ENCODE assay signal across 11 cellular contexts in the genomic region with DNA sequence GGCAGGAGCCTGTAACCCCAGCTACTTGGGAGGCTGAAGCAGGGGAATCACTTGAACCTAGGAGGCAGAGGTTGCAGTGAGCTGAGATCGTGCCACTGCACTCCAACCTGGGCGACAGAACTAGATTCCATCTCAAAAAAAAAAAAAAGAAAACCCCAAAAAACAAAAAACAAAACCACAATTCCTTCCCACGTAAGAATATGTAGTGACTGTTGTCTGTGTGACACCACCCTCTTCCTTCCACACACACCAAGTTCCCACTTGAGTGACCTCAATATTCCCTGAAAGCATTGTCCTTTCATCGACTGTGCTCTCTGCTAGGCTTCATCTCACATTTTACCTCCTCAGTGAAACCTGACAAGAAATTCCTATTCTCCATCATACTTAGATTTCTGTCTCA. TPM values are rescaled to one million over a fixed set of nuclear protein-coding genes. Genes with fewer than 3 reads are reported as not detected.
DNase-seq lines count a peak whose midpoint lies in the region; ATAC-seq, FAIRE-seq and TF ChIP-seq lines count a peak whose summit lies in the region.
"Had no signal": no experiment of that assay in that cellular context is flagged by ENCODE, and none has a peak within 500 bp of the region (broad histone marks: within the 10 kb centered on the region; RNA-seq: fewer than 3 reads in every experiment).

No MANE protein-coding gene starts in this region.

- H3K14ac ChIP-seq in H1 (ENCODE audit: insufficient read length): no peak overlapping the region

- H2BK5ac ChIP-seq in H1 (ENCODE audit: low read depth, low read length): no peak overlapping the region

- H2AK5ac ChIP-seq in H1 (ENCODE audit: low read depth, low read length): no peak overlapping the region

- WGBS in H1 (ENCODE audit: extremely low coverage in 1 of 2, insufficient coverage in 1 of 2, insufficient read length in 1 of 2, insufficient replicate concordance in 2 of 2, low coverage in 1 of 2, low lambda C conversion rate in 2 of 2, missing lambda C conversion rate in 1 of 2), 2 experiments: 89% methylated on average over 4 of the region's 4 CpGs; no CpG with 5 or more reads in 1 of the 2 experiments

- no peak overlapping the region for H4K8ac ChIP-seq in H1 (ENCODE audit: extremely low read depth, insufficient read depth, low read length)

- H3K4me3 Mint-ChIP-seq in activated CD4-positive, alpha-beta memory T cell treated with anti-CD3 and anti-CD28 coated beads, Interleukin-2, amount 10 ng/mL, durations not matched to agents 7 days and 5 days: no peak overlapping the region
- H3K4me3 Mint-ChIP-seq in activated CD4-positive, alpha-beta memory T cell treated with anti-CD3 and anti-CD28 coated beads for 36 hours: no peak overlapping the region
- no peak overlapping the region for H3K4me3 Mint-ChIP-seq in WTC11

- TF ChIP-seq CTCF in HCT116 (IDR thresholded peaks at IDR 0.05 in 2 of 3, conservative IDR thresholded peaks at IDR 0.05 in 1 of 3; ENCODE audit: borderline replicate concordance in 1 of 3, insufficient read depth in 1 of 3, low read depth in 2 of 3, low read length in 2 of 3): no peak
- TF ChIP-seq CTCF in WTC11 (IDR thresholded peaks at IDR 0.05): no peak
- TF ChIP-seq CTCF in H1 (IDR thresholded peaks at IDR 0.05; ENCODE audit: control extremely low read depth in 1 of 3, insufficient read depth in 1 of 3, low read depth in 1 of 3, low read length in 3 of 3): no peak

- H2BK120ac ChIP-seq in H1 (replicated peaks; ENCODE audit: low read depth, low read length): no peak overlapping the region

- peak overlapping the region; percentile 14 for H2AFZ ChIP-seq in HCT116 (ENCODE audit: low read depth, low read length, poor library complexity, severe bottlenecking)
- H2AFZ ChIP-seq in H1 (ENCODE audit: low read length): 0 out of 2 replicates have a peak overlapping the region, but pooled peaks have one; percentile 47

- no peaks in the 10 kb centered on the region for H3K27me3 ChIP-seq in HCT116 (ENCODE audit: insufficient read depth, low read length)
- H3K27me3 ChIP-seq in H1 (replicated peaks in 1 of 4; ENCODE audit: control insufficient read depth in 3 of 4, extremely low read depth in 1 of 4, insufficient read depth in 3 of 4, low read length in 3 of 4): no peaks in the 10 kb centered on the region
- H3K27me3 ChIP-seq: BLaER1 treated with 17β-estradiol and CSF1 and Interleukin-3, amounts not matched to agents 10 nM and 100 nM had no signal

- TF ChIP-seq POLR2A in HCT116 (IDR thresholded peaks at IDR 0.05; ENCODE audit: borderline replicate concordance, extremely low read depth, insufficient read depth, insufficient read length) (no peak), H1 (IDR thresholded peaks at IDR 0.05; ENCODE audit: control extremely low read depth in 1 of 2, low read depth in 2 of 2, low read length in 2 of 2) (no peak)

- TF ChIP-seq RAD21 in HCT116 (IDR thresholded peaks at IDR 0.05; ENCODE audit: low read depth): no peak
- TF ChIP-seq RAD21 in H1 (IDR thresholded peaks at IDR 0.05 in 1 of 2, conservative IDR thresholded peaks at IDR 0.05 in 1 of 2; ENCODE audit: low read depth in 2 of 2, low read length in 2 of 2): no peak

- no peaks in the 10 kb centered on the region for H4K20me1 ChIP-seq in HCT116 (ENCODE audit: insufficient read depth)
- H4K20me1 ChIP-seq in H1 (replicated peaks in 1 of 2; ENCODE audit: control insufficient read depth in 1 of 2, insufficient read depth in 2 of 2, low read length in 2 of 2): no peaks in the 10 kb centered on the region
- H4K20me1 ChIP-seq: BLaER1 treated with 17β-estradiol and CSF1 and Interleukin-3, amounts not matched to agents 10 nM and 100 nM had no signal

- H3K9ac ChIP-seq in HCT116 (ENCODE audit: low read length) (no peak overlapping the region), H1 (replicated peaks in 1 of 4; ENCODE audit: extremely low read depth in 1 of 4, low read depth in 3 of 4, low read length in 3 of 4) (no peak overlapping the region)
- H3K9ac ChIP-seq: BLaER1 treated with 17β-estradiol and CSF1 and Interleukin-3, amounts not matched to agents 10 nM and 100 nM had no signal

- H3K36me3 Mint-ChIP-seq in activated CD4-positive, alpha-beta memory T cell treated with anti-CD3 and anti-CD28 coated beads, Interleukin-2, amount 10 ng/mL, durations not matched to agents 7 days and 5 days (ENCODE audit: low read depth): no peaks in the 10 kb centered on the region
- no peaks in the 10 kb centered on the region for H3K36me3 Mint-ChIP-seq in activated CD4-positive, alpha-beta memory T cell treated with anti-CD3 and anti-CD28 coated beads for 36 hours
- no peaks in the 10 kb centered on the region for H3K36me3 Mint-ChIP-seq in WTC11
- H3K36me3 Mint-ChIP-seq: CD4-positive, CD25-positive, alpha-beta regulatory T cell had no signal

- H3K4me3 ChIP-seq in HCT116 (replicated peaks in 1 of 2; ENCODE audit: low read depth in 1 of 2, low read length in 2 of 2): no peak overlapping the region
- no peak overlapping the region for H3K4me3 ChIP-seq in H1 (ENCODE audit: extremely low read depth in 1 of 4, insufficient read depth in 2 of 4, low read depth in 3 of 4, low read length in 4 of 4)
- H3K4me3 ChIP-seq: BLaER1 treated with 17β-estradiol and CSF1 and Interleukin-3, amounts not matched to agents 10 nM and 100 nM had no signal

- no peak overlapping the region for H2BK20ac ChIP-seq in H1 (ENCODE audit: low read length)

- H3K79me1 ChIP-seq in H1 (ENCODE audit: low read depth, low read length): no peaks in the 10 kb centered on the region

- no peak for TF ChIP-seq EP300 in H1 (IDR thresholded peaks at IDR 0.05; ENCODE audit: borderline replicate concordance in 1 of 2, low read depth in 2 of 2, low read length in 2 of 2)

- no peaks in the 10 kb centered on the region for H3K9me3 Mint-ChIP-seq in activated CD4-positive, alpha-beta memory T cell treated with anti-CD3 and anti-CD28 coated beads, Interleukin-2, amount 10 ng/mL, durations not matched to agents 7 days and 5 days
- H3K9me3 Mint-ChIP-seq in activated CD4-positive, alpha-beta memory T cell treated with anti-CD3 and anti-CD28 coated beads for 36 hours: no peaks in the 10 kb centered on the region
- no peaks in the 10 kb centered on the region for H3K9me3 Mint-ChIP-seq in WTC11

- no peak for ATAC-seq in HCT116
- ATAC-seq in WTC11: no peak
- ATAC-seq in left lobe of liver: no peak
- no peak for ATAC-seq in GM21717 (IDR thresholded peaks at IDR 0.05; ENCODE audit: unreplicated experiment)

- H3K36me3 ChIP-seq in HCT116 (ENCODE audit: control insufficient read depth in 1 of 2, insufficient read depth in 2 of 2, low read length in 2 of 2) (no peaks in the 10 kb centered on the region), H1 (ENCODE audit: control insufficient read depth in 2 of 4, insufficient read depth in 4 of 4, low read length in 3 of 4) (no peaks in the 10 kb centered on the region)
- H3K36me3 ChIP-seq: BLaER1 treated with 17β-estradiol and CSF1 and Interleukin-3, amounts not matched to agents 10 nM and 100 nM had no signal

- CTCF ChIA-PET in activated CD4-positive, alpha-beta memory T cell treated with anti-CD3 and anti-CD28 coated beads, Interleukin-2, amount 10 ng/mL, durations not matched to agents 7 days and 5 days (lab: Charles Lee): interaction anchor here (0.9 to 3.4 kb wide), 7 partner anchors 8 to 120 kb away, joined by 3 to 36 read pairs (median 4); partner anchors contain the start of genes PLEKHH2 and THADA
- CTCF ChIA-PET in activated CD4-positive, alpha-beta memory T cell treated with anti-CD3 and anti-CD28 coated beads for 36 hours (lab: Charles Lee): interaction anchor here (0.7 to 2.7 kb wide), 7 partner anchors 8 to 632 kb away, joined by 3 to 26 read pairs (median 4); partner anchors contain the start of genes PLEKHH2 and THADA
- CTCF ChIA-PET in HCT116 (lab: Charles Lee) (interaction anchor here (0.6 to 1.7 kb wide), 10 partner anchors 8 to 659 kb away, joined by 3 to 27 read pairs (median 3); partner anchors contain the start of genes PLEKHH2 and THADA), WTC11 (lab: Charles Lee) (interaction anchor here (0.7 to 3.0 kb wide), 17 partner anchors 8 to 774 kb away, joined by 3 to 32 read pairs (median 4); partner anchors contain the start of genes PLEKHH2 and THADA), H1 (lab: Charles Lee; ENCODE audit: partially characterized antibody) (interaction anchor here (0.6 to 1.9 kb wide), 11 partner anchors 8 to 755 kb away, joined by 3 to 6 read pairs (median 3); no protein-coding TSS in a partner anchor)

- H3K9me3 ChIP-seq in HCT116 (ENCODE audit: control insufficient read depth in 1 of 2, insufficient read depth in 1 of 2, low read depth in 1 of 2, low read length in 2 of 2) (no peaks in the 10 kb centered on the region), H1 (ENCODE audit: insufficient read depth in 2 of 2, low read depth in 1 of 2, low read length in 1 of 2) (no peaks in the 10 kb centered on the region)
- H3K9me3 ChIP-seq: BLaER1 treated with 17β-estradiol and CSF1 and Interleukin-3, amounts not matched to agents 10 nM and 100 nM had no signal

- intact Hi-C loops in activated CD4-positive, alpha-beta memory T cell treated with anti-CD3 and anti-CD28 coated beads for 36 hours (cut with micrococcal nuclease): loop anchor here (5.0 kb wide), 1 partner anchor 747 kb away; no protein-coding TSS in a partner anchor
- intact Hi-C loops in HCT116 (cut with micrococcal nuclease): loop anchor here (5.0 kb wide), 1 partner anchor 657 kb away; no protein-coding TSS in a partner anchor

- H3K4me1 ChIP-seq in HCT116 (ENCODE audit: control insufficient read depth in 1 of 2, insufficient read depth in 2 of 2, low read length in 2 of 2) (peaks cover 0 to 4% of the 10 kb centered on the region in 2 experiments; a peak in 1 of 4 replicates), H1 (replicated peaks in 1 of 4; ENCODE audit: control insufficient read depth in 3 of 4, insufficient read depth in 4 of 4, low read length in 3 of 4) (peaks cover 0 to 4% (median under 1%) of the 10 kb centered on the region in 4 experiments; a peak in 2 of 7 replicates)
- H3K4me1 ChIP-seq: BLaER1 treated with 17β-estradiol and CSF1 and Interleukin-3, amounts not matched to agents 10 nM and 100 nM had no signal

- no peak overlapping the region for H3K56ac ChIP-seq in H1 (replicated peaks; ENCODE audit: insufficient read length, low read depth, low read length)

- RAD21 ChIA-PET in HCT116 (lab: Charles Lee; ENCODE audit: low non-redundant PET in 1 of 2, low total read pairs in 2 of 2, uncharacterized antibody in 2 of 2, unreplicated experiment in 2 of 2): no interaction called here

- no peak for DNase-seq in activated CD4-positive, alpha-beta memory T cell treated with anti-CD3 and anti-CD28 coated beads, Interleukin-2, amount 10 ng/mL, durations not matched to agents 7 days and 5 days
- no peak for DNase-seq in activated CD4-positive, alpha-beta memory T cell treated with anti-CD3 and anti-CD28 coated beads for 36 hours
- DNase-seq in HCT116 (ENCODE audit: low read depth, low spot score) (no peak), WTC11 (ENCODE audit: low spot score) (no peak), H1 (ENCODE audit: low read depth in 1 of 2, low spot score in 2 of 2) (no peak), left lobe of liver (ENCODE audit: low spot score) (no peak), T-helper 9 cell (no peak)
- DNase-seq: GF-D8 had no signal

- no peak overlapping the region for H4K5ac ChIP-seq in H1 (ENCODE audit: insufficient read length, low read depth, low read length)

- peaks cover 13% of the 10 kb centered on the region for H3K4me1 Mint-ChIP-seq in activated CD4-positive, alpha-beta memory T cell treated with anti-CD3 and anti-CD28 coated beads, Interleukin-2, amount 10 ng/mL, durations not matched to agents 7 days and 5 days
- H3K4me1 Mint-ChIP-seq in activated CD4-positive, alpha-beta memory T cell treated with anti-CD3 and anti-CD28 coated beads for 36 hours (ENCODE audit: low read depth): peaks cover 8% of the 10 kb centered on the region
- H3K4me1 Mint-ChIP-seq in WTC11: peaks cover 12% of the 10 kb centered on the region

- H2BK12ac ChIP-seq in H1 (ENCODE audit: low read depth, low read length): no peak overlapping the region

- peak overlapping the region; percentile 40 for H3K27ac Mint-ChIP-seq in activated CD4-positive, alpha-beta memory T cell treated with anti-CD3 and anti-CD28 coated beads, Interleukin-2, amount 10 ng/mL, durations not matched to agents 7 days and 5 days
- no peak overlapping the region for H3K27ac Mint-ChIP-seq in activated CD4-positive, alpha-beta memory T cell treated with anti-CD3 and anti-CD28 coated beads for 36 hours
- H3K27ac Mint-ChIP-seq in WTC11: 0 out of 2 replicates have a peak overlapping the region, but pooled peaks have one; percentile 33
- H3K27ac Mint-ChIP-seq: CD4-positive, CD25-positive, alpha-beta regulatory T cell had no signal

- no peaks in the 10 kb centered on the region for H3K9me2 ChIP-seq in HCT116 (ENCODE audit: insufficient read depth)

- H2BK15ac ChIP-seq in H1 (ENCODE audit: low read length): no peak overlapping the region

- H3K18ac ChIP-seq in H1 (ENCODE audit: extremely low read depth, low read length): no peak overlapping the region

- POLR2A ChIA-PET in activated CD4-positive, alpha-beta memory T cell treated with anti-CD3 and anti-CD28 coated beads, Interleukin-2, amount 10 ng/mL, durations not matched to agents 7 days and 5 days (lab: Charles Lee): interaction anchor here (2.3 kb wide), 1 partner anchor 8 kb away, joined by 20 read pairs; the partner anchor contains the start of gene THADA
- POLR2A ChIA-PET in activated CD4-positive, alpha-beta memory T cell treated with anti-CD3 and anti-CD28 coated beads for 36 hours (lab: Charles Lee): interaction anchor here (1.0 kb wide), 1 partner anchor 9 kb away, joined by 5 read pairs; the partner anchor contains the start of gene THADA
- POLR2A ChIA-PET in HCT116 (lab: Charles Lee): interaction anchor here (2.3 kb wide), 1 partner anchor 8 kb away, joined by 27 read pairs; the partner anchor contains the start of gene THADA
- POLR2A ChIA-PET in WTC11 (lab: Charles Lee): interaction anchor here (1.2 kb wide), 1 partner anchor 293 kb away, joined by 3 read pairs; no protein-coding TSS in a partner anchor
- POLR2A ChIA-PET in H1 (lab: Charles Lee; ENCODE audit: partially characterized antibody): interaction anchor here (0.8 to 2.2 kb wide), 2 partner anchors 8 to 273 kb away, joined by 3 to 14 read pairs; partner anchors contain the start of gene THADA

- no peak overlapping the region for H4K91ac ChIP-seq in H1 (replicated peaks; ENCODE audit: insufficient read length, low read length)

- no peaks in the 10 kb centered on the region for H3K23me2 ChIP-seq in H1 (ENCODE audit: low read depth, low read length)

- BruUV-seq in HCT116 (replicated peaks; lab: Mats Ljungman, UMichigan): no TSS peak

- H3K4me2 ChIP-seq in HCT116 (ENCODE audit: low read length) (no peak overlapping the region), H1 (ENCODE audit: insufficient read depth in 1 of 2, low read depth in 2 of 2, low read length in 2 of 2) (no peak overlapping the region)
- H3K4me2 ChIP-seq: BLaER1 treated with 17β-estradiol and CSF1 and Interleukin-3, amounts not matched to agents 10 nM and 100 nM had no signal

- no peak for FAIRE-seq in H1 (lab: Jason Lieb, UNC)

- H3K79me2 ChIP-seq in HCT116 (ENCODE audit: insufficient read depth, low read length) (no peaks in the 10 kb centered on the region), H1 (ENCODE audit: control insufficient read depth in 1 of 2, insufficient read depth in 2 of 2, low read length in 2 of 2) (no peaks in the 10 kb centered on the region)

- no peak overlapping the region for H3K4ac ChIP-seq in H1 (replicated peaks; ENCODE audit: insufficient read length, low read depth, low read length)

- no peak overlapping the region for H3K27ac ChIP-seq in HCT116 (ENCODE audit: low read depth, low read length)
- no peak overlapping the region for H3K27ac ChIP-seq in H1 (ENCODE audit: low read depth, low read length)
- H3K27ac ChIP-seq: BLaER1 treated with 17β-estradiol and CSF1 and Interleukin-3, amounts not matched to agents 10 nM and 100 nM had no signal

- no peak overlapping the region for H3K23ac ChIP-seq in H1 (ENCODE audit: insufficient read length)

- peaks cover 2% of the 10 kb centered on the region for H3K27me3 Mint-ChIP-seq in activated CD4-positive, alpha-beta memory T cell treated with anti-CD3 and anti-CD28 coated beads, Interleukin-2, amount 10 ng/mL, durations not matched to agents 7 days and 5 days
- no peaks in the 10 kb centered on the region for H3K27me3 Mint-ChIP-seq in activated CD4-positive, alpha-beta memory T cell treated with anti-CD3 and anti-CD28 coated beads for 36 hours
- no peaks in the 10 kb centered on the region for H3K27me3 Mint-ChIP-seq in WTC11 (ENCODE audit: low read depth)

RNA-seq across cellular contexts. Expression of gene THADA, which starts 8.8 kb away (rescaled TPM):
- total RNA-seq in activated CD4-positive, alpha-beta memory T cell treated with anti-CD3 and anti-CD28 coated beads, Interleukin-2, amount 10 ng/mL, durations not matched to agents 7 days and 5 days: 10 to 100 TPM; 21.6 to 25.8 TPM
- 10 to 100 TPM; 39.0 to 46.6 TPM for total RNA-seq in activated CD4-positive, alpha-beta memory T cell treated with anti-CD3 and anti-CD28 coated beads for 36 hours
- total RNA-seq in HCT116 (2021; ENCODE audit: unreplicated experiment) (30.7 TPM), WTC11 (2021) (20.6 to 27.5 TPM (median 21.7 TPM) in 3 replicates), left lobe of liver (20.0 TPM)
- 11.7 and 12.2 TPM in 2 replicates for polyA plus RNA-seq in HCT116 (2012)
- total RNA-seq in H1 (2021; fragmentation: NEBNext Ultra II Directional; extraction: Animal tissue kit (Norgen Biotek cat#: 25700)): 26.8 and 31.4 TPM in 2 replicates
- 20.9 and 22.4 TPM in 2 replicates for polyA plus RNA-seq in H1 (2011; rRNA removed)
- polyA plus RNA-seq in H1 (2011; cell fraction: cytosol; rRNA removed): 12.8 TPM
- polyA plus RNA-seq in H1 (2011; cell fraction: nucleus; rRNA removed): 36.2 TPM
- 14.3 to 21.5 TPM (median 18.4 TPM) in 4 replicates for polyA plus RNA-seq in H1 (2012, experiment 1 of 2)
- 2.1 TPM for polyA plus RNA-seq in H1 (2012, experiment 2 of 2)
- 11.2 TPM for polyA plus RNA-seq in H1 (2013, experiment 1 of 2)
- 11.3 TPM for polyA plus RNA-seq in H1 (2013, experiment 2 of 2)
- 74.5 and 110 TPM in 2 replicates for polyA minus RNA-seq in H1 (2011; rRNA and poly(A)+ RNA removed)
- 23.4 TPM for polyA minus RNA-seq in H1 (2011; cell fraction: cytosol; rRNA and poly(A)+ RNA removed)
- polyA minus RNA-seq in H1 (2011; cell fraction: nucleus; rRNA and poly(A)+ RNA removed): 79.5 TPM

RNA-seq across cellular contexts. Expression of gene PLEKHH2, which starts 32.4 kb away (rescaled TPM):
- total RNA-seq in activated CD4-positive, alpha-beta memory T cell treated with anti-CD3 and anti-CD28 coated beads, Interleukin-2, amount 10 ng/mL, durations not matched to agents 7 days and 5 days: under 1 TPM; 0.35 to 0.48 TPM
- under 1 TPM; 0.73 to 0.81 TPM for total RNA-seq in activated CD4-positive, alpha-beta memory T cell treated with anti-CD3 and anti-CD28 coated beads for 36 hours
- total RNA-seq in HCT116 (2021; ENCODE audit: unreplicated experiment) (7.8 TPM), WTC11 (2021) (5.8 to 7.1 TPM (median 7.0 TPM) in 3 replicates), left lobe of liver (1.6 TPM)
- 2.5 and 3.5 TPM in 2 replicates for polyA plus RNA-seq in HCT116 (2012)
- 3.1 and 5.0 TPM in 2 replicates for total RNA-seq in H1 (2021; fragmentation: NEBNext Ultra II Directional; extraction: Animal tissue kit (Norgen Biotek cat#: 25700))
- polyA plus RNA-seq in H1 (2011; rRNA removed): 2.0 and 2.2 TPM in 2 replicates
- polyA plus RNA-seq in H1 (2011; cell fraction: cytosol; rRNA removed): 4.0 TPM
- polyA plus RNA-seq in H1 (2011; cell fraction: nucleus; rRNA removed): 4.3 TPM
- 2.0 to 3.9 TPM (median 2.7 TPM) in 4 replicates for polyA plus RNA-seq in H1 (2012, experiment 1 of 2)
- polyA plus RNA-seq in H1 (2012, experiment 2 of 2): 0.10 TPM
- polyA plus RNA-seq in H1 (2013, experiment 1 of 2): 5.0 TPM
- 3.5 TPM for polyA plus RNA-seq in H1 (2013, experiment 2 of 2)
- polyA minus RNA-seq in H1 (2011; rRNA and poly(A)+ RNA removed): 3.9 and 6.0 TPM in 2 replicates
- polyA minus RNA-seq in H1 (2011; cell fraction: cytosol; rRNA and poly(A)+ RNA removed): 2.1 TPM
- polyA minus RNA-seq in H1 (2011; cell fraction: nucleus; rRNA and poly(A)+ RNA removed): 11.8 TPM
